Comparison of ENCODE assay signal across 9 cellular contexts in the genomic region with DNA sequence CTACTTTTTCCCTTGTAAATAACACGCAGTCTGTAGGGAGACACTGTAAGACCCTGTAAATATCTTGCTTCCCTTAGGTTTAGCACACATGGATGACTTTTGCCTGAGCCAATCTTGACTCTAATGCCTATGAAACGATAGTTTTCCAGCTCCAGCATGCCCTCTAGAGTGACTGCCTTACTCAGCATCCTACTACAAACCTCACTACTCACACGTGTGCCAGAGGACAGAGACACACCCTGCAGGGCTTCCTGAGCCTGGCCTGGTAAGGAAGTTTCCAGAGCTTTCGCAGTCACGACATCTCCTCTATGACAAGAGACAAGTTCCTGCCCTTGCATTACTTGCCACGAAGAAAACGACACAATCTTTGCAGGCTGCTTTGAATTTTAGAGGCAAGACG.
DNase-seq lines count a peak whose midpoint lies in the region; TF ChIP-seq lines count a peak whose summit lies in the region.
"Had no signal": no experiment of that assay in that cellular context is flagged by ENCODE, and none has a peak within 500 bp of the region (broad histone marks: within the 10 kb centered on the region; RNA-seq: fewer than 3 reads in every experiment).

No MANE protein-coding gene starts in this region.

- H3K4me3 ChIP-seq in vagina: no peak overlapping the region
- H3K4me3 ChIP-seq: BLaER1 treated with 17β-estradiol and CSF1 and Interleukin-3, amounts not matched to agents 10 nM and 100 nM had no signal

- no peaks in the 10 kb centered on the region for H3K27me3 ChIP-seq in vagina
- H3K27me3 ChIP-seq: BLaER1 treated with 17β-estradiol and CSF1 and Interleukin-3, amounts not matched to agents 10 nM and 100 nM had no signal

- DNase-seq in NCI-H1417 (lab: John Stamatoyannopoulos, UW) (peak in 2 of 3 experiments; percentile 22 to 42), NCI-H1417 treated with DMSO at 0.1 percent for 48 hours (lab: John Stamatoyannopoulos, UW) (no peak), HS-5 (ENCODE audit: low read depth) (peak; percentile 38), SW480 (ENCODE audit: low spot score) (peak; percentile 60), inferior parietal cortex (ENCODE audit: extremely low spot score) (peak; percentile 51), NCI-H146 treated with DMSO at 0.1 percent for 48 hours (lab: John Stamatoyannopoulos, UW; ENCODE audit: unreplicated experiment) (no peak), vagina (ENCODE audit: extremely low spot score in 2 of 2) (no peak), NCI-H510A treated with DMSO at 0.1 percent for 48 hours (lab: John Stamatoyannopoulos, UW) (no peak)

- H3K27ac ChIP-seq in vagina: no peak overlapping the region
- H3K27ac ChIP-seq: BLaER1 treated with 17β-estradiol and CSF1 and Interleukin-3, amounts not matched to agents 10 nM and 100 nM had no signal

- no peak for TF ChIP-seq POLR2A in vagina (IDR thresholded peaks at IDR 0.05)

- TF ChIP-seq CTCF in vagina (IDR thresholded peaks at IDR 0.05): no peak

- peaks cover 6% of the 10 kb centered on the region for H3K4me1 ChIP-seq in vagina

- intact Hi-C loops in vagina (cut with DNase I): no loop called here

- no peaks in the 10 kb centered on the region for H3K9me3 ChIP-seq in vagina

- H3K36me3 ChIP-seq in vagina: no peaks in the 10 kb centered on the region
- H3K36me3 ChIP-seq: BLaER1 treated with 17β-estradiol and CSF1 and Interleukin-3, amounts not matched to agents 10 nM and 100 nM had no signal

Comparison
In these comparisons a context has a peak if more than half of its experiments do, and no peak if none do; other contexts are left out.
1. DNase-seq: peak in NCI-H1417 (2 of 3), HS-5 (single experiment), SW480 (single experiment) and inferior parietal cortex (single experiment); none in NCI-H1417 treated with DMSO at 0.1 percent for 48 hours (single experiment), NCI-H146 treated with DMSO at 0.1 percent for 48 hours (single experiment), vagina (0 of 2) and NCI-H510A treated with DMSO at 0.1 percent for 48 hours (single experiment).